Comparison of ENCODE assay signal across 21 cellular contexts in the genomic region with DNA sequence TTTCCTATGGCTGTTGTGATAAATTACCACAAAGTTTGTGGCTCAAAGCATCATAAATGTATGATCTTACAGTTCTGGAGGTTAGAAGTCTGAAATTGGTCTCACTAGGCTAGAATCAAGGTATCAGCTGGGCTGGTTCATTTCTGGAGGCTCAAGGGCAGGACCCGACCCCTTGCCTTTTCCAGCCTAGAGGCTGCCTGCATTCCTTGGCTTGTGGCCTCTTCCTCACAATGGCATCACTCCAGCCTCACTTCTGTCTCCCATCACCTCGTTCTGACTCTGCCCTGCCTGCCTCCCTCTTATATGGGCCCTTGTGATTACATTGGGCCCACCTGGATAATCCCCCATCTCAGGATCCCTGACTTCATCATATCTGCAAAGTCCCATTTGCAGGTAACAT. TPM values are rescaled to one million over a fixed set of nuclear protein-coding genes. Genes with fewer than 3 reads are reported as not detected.
DNase-seq lines count a peak whose midpoint lies in the region; ATAC-seq and TF ChIP-seq lines count a peak whose summit lies in the region.
"Had no signal": no experiment of that assay in that cellular context is flagged by ENCODE, and none has a peak within 500 bp of the region (broad histone marks: within the 10 kb centered on the region; RNA-seq: fewer than 3 reads in every experiment).

No MANE protein-coding gene starts in this region.

- no peaks in the 10 kb centered on the region for H3K27me3 Mint-ChIP-seq in activated naive CD8-positive, alpha-beta T cell
- no peaks in the 10 kb centered on the region for H3K27me3 Mint-ChIP-seq in activated naive CD8-positive, alpha-beta T cell treated with anti-CD3 and anti-CD28 coated beads, Interleukin-2, amount 50 U/mL, for 24 hours
- H3K27me3 Mint-ChIP-seq in osteocyte (ENCODE audit: unreplicated experiment), result no peaks in the 10 kb centered on the region
- H3K27me3 Mint-ChIP-seq in activated CD4-positive, alpha-beta memory T cell treated with anti-CD3 and anti-CD28 coated beads, Interleukin-2, amount 10 ng/mL, durations not matched to agents 7 days and 5 days, result no peaks in the 10 kb centered on the region
- H3K27me3 Mint-ChIP-seq: CD4-positive, alpha-beta memory T cell had no signal

- CTCF ChIA-PET in activated CD4-positive, alpha-beta memory T cell treated with anti-CD3 and anti-CD28 coated beads, Interleukin-2, amount 10 ng/mL, durations not matched to agents 7 days and 5 days (lab: Charles Lee), result no interaction called here

- H3K4me1 ChIP-seq in subcutaneous abdominal adipose tissue (ENCODE audit: control insufficient read depth in 5 of 5, insufficient read depth in 5 of 5, low read length in 5 of 5), result peaks cover 7 to 60% (median 51%) of the 10 kb centered on the region in 5 donors

- POLR2A ChIA-PET in activated CD4-positive, alpha-beta memory T cell treated with anti-CD3 and anti-CD28 coated beads, Interleukin-2, amount 10 ng/mL, durations not matched to agents 7 days and 5 days (lab: Charles Lee), result no interaction called here

- H3K27ac Mint-ChIP-seq in activated naive CD8-positive, alpha-beta T cell, result peak overlapping the region; percentile 5
- no peak overlapping the region for H3K27ac Mint-ChIP-seq in activated naive CD8-positive, alpha-beta T cell treated with anti-CD3 and anti-CD28 coated beads, Interleukin-2, amount 50 U/mL, for 24 hours
- no peak overlapping the region for H3K27ac Mint-ChIP-seq in osteocyte (ENCODE audit: unreplicated experiment)
- H3K27ac Mint-ChIP-seq in activated CD4-positive, alpha-beta memory T cell treated with anti-CD3 and anti-CD28 coated beads, Interleukin-2, amount 10 ng/mL, durations not matched to agents 7 days and 5 days, result no peak overlapping the region
- H3K27ac Mint-ChIP-seq: CD4-positive, alpha-beta memory T cell had no signal

- DNase-seq in activated naive CD8-positive, alpha-beta T cell treated with anti-CD3 and anti-CD28 coated beads, Interleukin-2, amount 50 U/mL, for 24 hours, result no peak
- DNase-seq in coronary artery (ENCODE audit: low spot score) (peak; percentile 0), osteocyte (ENCODE audit: extremely low spot score, unreplicated experiment) (peak; percentile 70), NCI-H1694 treated with DMSO at 0.1 percent for 48 hours (lab: John Stamatoyannopoulos, UW) (no peak), HK-2 (ENCODE audit: unreplicated experiment) (no peak)
- DNase-seq in activated CD4-positive, alpha-beta memory T cell treated with anti-CD3 and anti-CD28 coated beads, Interleukin-2, amount 10 ng/mL, durations not matched to agents 7 days and 5 days, result no peak
- DNase-seq: AML-193; Calu3; CD4-positive, alpha-beta memory T cell; DMS79 treated with DMSO at 0.1 percent for 48 hours; GF-D8; GOT3; H7 had no signal

- H3K36me3 ChIP-seq in subcutaneous abdominal adipose tissue (ENCODE audit: control insufficient read depth in 5 of 5, insufficient read depth in 5 of 5, low read length in 5 of 5), result peaks cover 0 to 4% (median 0%) of the 10 kb centered on the region in 5 donors

- H3K9ac ChIP-seq in subcutaneous abdominal adipose tissue (ENCODE audit: low read length in 5 of 5), result no peak overlapping the region
- H3K9ac ChIP-seq: BLaER1 had no signal

- ATAC-seq in activated naive CD8-positive, alpha-beta T cell treated with anti-CD3 and anti-CD28 coated beads, Interleukin-2, amount 50 U/mL, for 24 hours, result no peak
- ATAC-seq: A549, HCT116, HepG2 had no signal

- H3K4me1 Mint-ChIP-seq in activated naive CD8-positive, alpha-beta T cell (ENCODE audit: low read depth), result peaks cover 64% of the 10 kb centered on the region
- peaks cover 28% of the 10 kb centered on the region for H3K4me1 Mint-ChIP-seq in activated naive CD8-positive, alpha-beta T cell treated with anti-CD3 and anti-CD28 coated beads, Interleukin-2, amount 50 U/mL, for 24 hours
- peaks cover 3% of the 10 kb centered on the region for H3K4me1 Mint-ChIP-seq in osteocyte (ENCODE audit: unreplicated experiment)
- no peaks in the 10 kb centered on the region for H3K4me1 Mint-ChIP-seq in activated CD4-positive, alpha-beta memory T cell treated with anti-CD3 and anti-CD28 coated beads, Interleukin-2, amount 10 ng/mL, durations not matched to agents 7 days and 5 days

- H3K4me3 Mint-ChIP-seq in activated naive CD8-positive, alpha-beta T cell, result no peak overlapping the region
- H3K4me3 Mint-ChIP-seq in activated naive CD8-positive, alpha-beta T cell treated with anti-CD3 and anti-CD28 coated beads, Interleukin-2, amount 50 U/mL, for 24 hours, result no peak overlapping the region
- H3K4me3 Mint-ChIP-seq in osteocyte (ENCODE audit: unreplicated experiment), result no peak overlapping the region
- no peak overlapping the region for H3K4me3 Mint-ChIP-seq in activated CD4-positive, alpha-beta memory T cell treated with anti-CD3 and anti-CD28 coated beads, Interleukin-2, amount 10 ng/mL, durations not matched to agents 7 days and 5 days
- H3K4me3 Mint-ChIP-seq: CD14-positive monocyte; CD4-positive, alpha-beta memory T cell had no signal

- H3K36me3 Mint-ChIP-seq in activated naive CD8-positive, alpha-beta T cell, result peaks cover 9% of the 10 kb centered on the region
- peaks cover 5% of the 10 kb centered on the region for H3K36me3 Mint-ChIP-seq in activated naive CD8-positive, alpha-beta T cell treated with anti-CD3 and anti-CD28 coated beads, Interleukin-2, amount 50 U/mL, for 24 hours (ENCODE audit: low read depth)
- peaks cover 5% of the 10 kb centered on the region for H3K36me3 Mint-ChIP-seq in osteocyte (ENCODE audit: unreplicated experiment)
- H3K36me3 Mint-ChIP-seq in activated CD4-positive, alpha-beta memory T cell treated with anti-CD3 and anti-CD28 coated beads, Interleukin-2, amount 10 ng/mL, durations not matched to agents 7 days and 5 days (ENCODE audit: low read depth), result no peaks in the 10 kb centered on the region

- H3K27ac ChIP-seq in coronary artery (no peak overlapping the region), subcutaneous abdominal adipose tissue (ENCODE audit: low read depth, low read length) (peak overlapping the region; percentile 40)
- H3K27ac ChIP-seq: 22Rv1, A549, BLaER1 had no signal

- TF ChIP-seq CTCF in coronary artery (IDR thresholded peaks at IDR 0.05) (no peak), osteocyte (IDR thresholded peaks at IDR 0.05) (no peak)

- no peak overlapping the region for H3K4me3 ChIP-seq in coronary artery
- H3K4me3 ChIP-seq in subcutaneous abdominal adipose tissue (ENCODE audit: low read depth in 1 of 5, low read length in 5 of 5), result no peak overlapping the region
- H3K4me3 ChIP-seq: A549, BLaER1 had no signal

- no peaks in the 10 kb centered on the region for H3K9me3 Mint-ChIP-seq in activated naive CD8-positive, alpha-beta T cell (ENCODE audit: low read depth)
- H3K9me3 Mint-ChIP-seq in activated naive CD8-positive, alpha-beta T cell treated with anti-CD3 and anti-CD28 coated beads, Interleukin-2, amount 50 U/mL, for 24 hours, result no peaks in the 10 kb centered on the region
- H3K9me3 Mint-ChIP-seq in osteocyte (ENCODE audit: unreplicated experiment), result peaks cover 5% of the 10 kb centered on the region
- H3K9me3 Mint-ChIP-seq in activated CD4-positive, alpha-beta memory T cell treated with anti-CD3 and anti-CD28 coated beads, Interleukin-2, amount 10 ng/mL, durations not matched to agents 7 days and 5 days, result no peaks in the 10 kb centered on the region

- H3K27me3 ChIP-seq in subcutaneous abdominal adipose tissue (ENCODE audit: control insufficient read depth in 5 of 5, insufficient read depth in 4 of 5, low read length in 5 of 5), result no peaks in the 10 kb centered on the region
- H3K27me3 ChIP-seq: BLaER1 had no signal

- H3K9me3 ChIP-seq in subcutaneous abdominal adipose tissue (ENCODE audit: control insufficient read depth in 5 of 5, low read length in 5 of 5), result peaks cover 0 to 6% (median 4%) of the 10 kb centered on the region in 5 donors
- H3K9me3 ChIP-seq: A549 had no signal

RNA-seq across cellular contexts. Expression of a gene that starts 8.0 kb away (rescaled TPM):
- total RNA-seq in osteocyte, result 16.0 and 16.2 TPM in 2 replicates
- 10 to 100 TPM; 18.1 to 18.5 TPM for total RNA-seq in activated CD4-positive, alpha-beta memory T cell treated with anti-CD3 and anti-CD28 coated beads, Interleukin-2, amount 10 ng/mL, durations not matched to agents 7 days and 5 days

Comparison
In these comparisons a context has a peak if more than half of its experiments do, and no peak if none do; other contexts are left out.
1. DNase-seq: peak in coronary artery (single experiment) and osteocyte (single experiment); none in activated naive CD8-positive, alpha-beta T cell treated with anti-CD3 and anti-CD28 coated beads, Interleukin-2, amount 50 U/mL, for 24 hours (single experiment), NCI-H1694 treated with DMSO at 0.1 percent for 48 hours (single experiment), HK-2 (single experiment) and activated CD4-positive, alpha-beta memory T cell treated with anti-CD3 and anti-CD28 coated beads, Interleukin-2, amount 10 ng/mL, durations not matched to agents 7 days and 5 days (single experiment).